Comparison of ENCODE assay signal across 1 cellular context in the genomic region with DNA sequence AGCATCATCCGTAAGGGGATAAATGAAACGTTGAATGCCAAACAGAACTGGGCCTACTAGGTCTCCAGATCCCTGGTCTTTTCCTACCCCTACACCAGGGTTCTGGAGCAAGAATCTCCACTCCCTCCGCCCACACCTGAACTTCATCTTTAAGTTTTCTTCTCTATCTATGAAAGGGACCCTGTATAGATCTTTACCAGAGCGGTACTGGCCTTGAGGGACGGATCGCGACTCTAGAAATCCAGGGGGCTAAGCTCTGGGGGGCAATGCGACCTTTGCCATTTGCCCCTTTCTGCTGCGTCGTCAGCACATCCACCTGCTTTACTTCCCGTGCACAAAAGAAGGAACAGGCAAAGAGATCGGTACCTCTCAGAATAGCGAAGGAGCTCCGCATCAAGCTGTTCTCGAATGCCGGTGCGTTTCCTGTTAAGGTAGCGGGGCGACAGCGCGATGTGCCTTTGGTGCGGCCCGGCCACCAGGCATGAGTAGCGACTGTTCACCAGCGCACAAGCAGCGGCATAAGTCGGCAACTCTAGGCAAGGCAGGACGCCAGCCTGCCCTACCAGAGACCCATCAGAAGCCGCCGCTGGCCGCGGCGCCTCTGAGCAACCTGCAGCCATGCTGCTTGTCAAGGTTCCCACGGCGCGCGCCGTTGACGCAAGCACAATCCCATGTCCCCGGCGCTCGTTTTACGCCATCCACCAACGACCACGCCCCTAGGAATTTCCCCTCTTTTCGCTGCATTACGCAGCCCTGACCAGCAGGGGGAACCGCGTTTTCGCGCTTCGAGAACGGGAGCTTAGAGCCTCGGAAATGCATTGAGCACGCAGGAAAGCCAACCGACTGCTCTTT.
TF ChIP-seq lines count a peak whose summit lies in the region.

A gene with protein sequence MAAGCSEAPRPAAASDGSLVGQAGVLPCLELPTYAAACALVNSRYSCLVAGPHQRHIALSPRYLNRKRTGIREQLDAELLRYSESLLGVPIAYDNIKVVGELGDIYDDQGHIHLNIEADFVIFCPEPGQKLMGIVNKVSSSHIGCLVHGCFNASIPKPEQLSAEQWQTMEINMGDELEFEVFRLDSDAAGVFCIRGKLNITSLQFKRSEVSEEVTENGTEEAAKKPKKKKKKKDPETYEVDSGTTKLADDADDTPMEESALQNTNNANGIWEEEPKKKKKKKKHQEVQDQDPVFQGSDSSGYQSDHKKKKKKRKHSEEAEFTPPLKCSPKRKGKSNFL (minus strand): TSS at position 641 of the 852 bp plus-strand sequence. CDS start 21 bp downstream, at position 620.

TF ChIP-seq in HepG2, 621 proteins besides CTCF, POLR2A, EP300 and RAD21 (continued from another document and continues in another):
- TF ChIP-seq TRIM22 (IDR thresholded peaks at IDR 0.05) (no peak), REXO4 (CRISPR knock-in tag; IDR thresholded peaks at IDR 0.05; ENCODE audit: borderline replicate concordance) (no peak), ZSCAN20 (CRISPR knock-in tag; IDR thresholded peaks at IDR 0.05; ENCODE audit: borderline replicate concordance) (no peak; the same call in 1 of the 2 replicates), MAF1 (CRISPR knock-in tag; IDR thresholded peaks at IDR 0.05; ENCODE audit: borderline replicate concordance) (no peak; the same call in 1 of the 2 replicates), HDAC6 (IDR thresholded peaks at IDR 0.05; ENCODE audit: low read depth, low read length) (no peak), PHB2 (IDR thresholded peaks at IDR 0.05; ENCODE audit: partially characterized antibody) (no peak), RFXAP (CRISPR knock-in tag; IDR thresholded peaks at IDR 0.05; ENCODE audit: borderline replicate concordance) (peak; percentile 47; the same call in 1 of the 2 replicates), GFI1 (CRISPR knock-in tag; IDR thresholded peaks at IDR 0.05; ENCODE audit: borderline replicate concordance) (peak; percentile 44; the same call in 1 of the 2 replicates), ARHGAP35 (CRISPR knock-in tag; IDR thresholded peaks at IDR 0.05; ENCODE audit: borderline replicate concordance) (0 out of 2 replicates have a peak, but pooled peaks have one; percentile 56), MXD1 (CRISPR knock-in tag; IDR thresholded peaks at IDR 0.05) (peak; percentile 97), ZNF234 (CRISPR knock-in tag; conservative IDR thresholded peaks at IDR 0.05) (no peak), NONO (IDR thresholded peaks at IDR 0.05) (no peak), NONO (CRISPR knock-in tag; conservative IDR thresholded peaks at IDR 0.05) (peak; percentile 82), MXD4 (CRISPR knock-in tag; IDR thresholded peaks at IDR 0.05) (peak; percentile 98), ZFY (CRISPR knock-in tag; IDR thresholded peaks at IDR 0.05) (peak; percentile 77), ZNF839 (CRISPR knock-in tag; IDR thresholded peaks at IDR 0.05; ENCODE audit: borderline replicate concordance) (no peak), ZNF773 (CRISPR knock-in tag; IDR thresholded peaks at IDR 0.05; ENCODE audit: borderline replicate concordance) (no peak), KDM5B (CRISPR knock-in tag; IDR thresholded peaks at IDR 0.05; ENCODE audit: borderline replicate concordance) (peak; percentile 84), BHLHE40 (IDR thresholded peaks at IDR 0.05; ENCODE audit: low read length) (peak; percentile 65; the same call in 1 of the 2 replicates), GLI4 (CRISPR knock-in tag; IDR thresholded peaks at IDR 0.05; ENCODE audit: borderline replicate concordance) (0 out of 2 replicates have a peak, but pooled peaks have one; percentile 62), YY1 (IDR thresholded peaks at IDR 0.05; ENCODE audit: insufficient read depth, insufficient replicate concordance, low read depth, low read length) (peak; percentile 94), ZNF496 (CRISPR knock-in tag; IDR thresholded peaks at IDR 0.05; ENCODE audit: insufficient replicate concordance) (no peak), HOXA5 (CRISPR knock-in tag; IDR thresholded peaks at IDR 0.05) (peak; percentile 65; the same call in 1 of the 2 replicates), HOXA3 (CRISPR knock-in tag; IDR thresholded peaks at IDR 0.05) (peak; percentile 97), RNF2 (conservative IDR thresholded peaks at IDR 0.05; ENCODE audit: low read depth) (peak; percentile 87; the same call in 1 of the 2 replicates), RXRB (CRISPR knock-in tag; IDR thresholded peaks at IDR 0.05; ENCODE audit: borderline replicate concordance) (no peak; the same call in 1 of the 2 replicates), NFKB2 (CRISPR knock-in tag; IDR thresholded peaks at IDR 0.05; ENCODE audit: borderline replicate concordance) (peak; percentile 79), JUNB (CRISPR knock-in tag; IDR thresholded peaks at IDR 0.05; ENCODE audit: borderline replicate concordance) (no peak), SP140L (CRISPR knock-in tag; IDR thresholded peaks at IDR 0.05; ENCODE audit: borderline replicate concordance) (no peak), SMAD3 (CRISPR knock-in tag; IDR thresholded peaks at IDR 0.05) (peak; percentile 85), CBFB (CRISPR knock-in tag; IDR thresholded peaks at IDR 0.05) (peak; percentile 60), ZC3H4 (CRISPR knock-in tag; IDR thresholded peaks at IDR 0.05; ENCODE audit: borderline replicate concordance) (no peak), ZNF350 (CRISPR knock-in tag; IDR thresholded peaks at IDR 0.05; ENCODE audit: borderline replicate concordance, low read depth) (peak; percentile 78; the same call in 1 of the 2 replicates), MIER3 (CRISPR knock-in tag; IDR thresholded peaks at IDR 0.05; ENCODE audit: borderline replicate concordance) (0 out of 2 replicates have a peak, but pooled peaks have one; percentile 61), YEATS2 (CRISPR knock-in tag; IDR thresholded peaks at IDR 0.05; ENCODE audit: borderline replicate concordance) (peak; percentile 85)
- TF ChIP-seq, protein P1, sequence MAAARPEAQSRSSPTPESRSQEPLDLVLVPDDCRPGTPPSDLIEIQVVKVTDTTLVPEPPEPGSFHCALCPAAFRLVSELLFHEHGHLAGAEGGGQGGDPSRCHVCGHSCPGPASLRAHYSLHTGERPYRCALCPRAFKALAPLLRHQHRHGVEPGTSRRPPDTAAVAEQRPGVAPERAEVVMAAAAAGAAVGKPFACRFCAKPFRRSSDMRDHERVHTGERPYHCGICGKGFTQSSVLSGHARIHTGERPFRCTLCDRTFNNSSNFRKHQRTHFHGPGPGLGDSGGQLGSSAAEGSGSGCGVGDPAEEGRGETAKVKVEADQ (CRISPR knock-in tag; IDR thresholded peaks at IDR 0.05; ENCODE audit: borderline replicate concordance) = peak; percentile 91; the same call in 1 of the 2 replicates
- TF ChIP-seq, protein P2, sequence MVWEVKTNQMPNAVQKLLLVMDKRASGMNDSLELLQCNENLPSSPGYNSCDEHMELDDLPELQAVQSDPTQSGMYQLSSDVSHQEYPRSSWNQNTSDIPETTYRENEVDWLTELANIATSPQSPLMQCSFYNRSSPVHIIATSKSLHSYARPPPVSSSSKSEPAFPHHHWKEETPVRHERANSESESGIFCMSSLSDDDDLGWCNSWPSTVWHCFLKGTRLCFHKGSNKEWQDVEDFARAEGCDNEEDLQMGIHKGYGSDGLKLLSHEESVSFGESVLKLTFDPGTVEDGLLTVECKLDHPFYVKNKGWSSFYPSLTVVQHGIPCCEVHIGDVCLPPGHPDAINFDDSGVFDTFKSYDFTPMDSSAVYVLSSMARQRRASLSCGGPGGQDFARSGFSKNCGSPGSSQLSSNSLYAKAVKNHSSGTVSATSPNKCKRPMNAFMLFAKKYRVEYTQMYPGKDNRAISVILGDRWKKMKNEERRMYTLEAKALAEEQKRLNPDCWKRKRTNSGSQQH (CRISPR knock-in tag; IDR thresholded peaks at IDR 0.05; ENCODE audit: low read depth) = peak; percentile 73; the same call in 1 of the 2 replicates
- TF ChIP-seq, protein P3, sequence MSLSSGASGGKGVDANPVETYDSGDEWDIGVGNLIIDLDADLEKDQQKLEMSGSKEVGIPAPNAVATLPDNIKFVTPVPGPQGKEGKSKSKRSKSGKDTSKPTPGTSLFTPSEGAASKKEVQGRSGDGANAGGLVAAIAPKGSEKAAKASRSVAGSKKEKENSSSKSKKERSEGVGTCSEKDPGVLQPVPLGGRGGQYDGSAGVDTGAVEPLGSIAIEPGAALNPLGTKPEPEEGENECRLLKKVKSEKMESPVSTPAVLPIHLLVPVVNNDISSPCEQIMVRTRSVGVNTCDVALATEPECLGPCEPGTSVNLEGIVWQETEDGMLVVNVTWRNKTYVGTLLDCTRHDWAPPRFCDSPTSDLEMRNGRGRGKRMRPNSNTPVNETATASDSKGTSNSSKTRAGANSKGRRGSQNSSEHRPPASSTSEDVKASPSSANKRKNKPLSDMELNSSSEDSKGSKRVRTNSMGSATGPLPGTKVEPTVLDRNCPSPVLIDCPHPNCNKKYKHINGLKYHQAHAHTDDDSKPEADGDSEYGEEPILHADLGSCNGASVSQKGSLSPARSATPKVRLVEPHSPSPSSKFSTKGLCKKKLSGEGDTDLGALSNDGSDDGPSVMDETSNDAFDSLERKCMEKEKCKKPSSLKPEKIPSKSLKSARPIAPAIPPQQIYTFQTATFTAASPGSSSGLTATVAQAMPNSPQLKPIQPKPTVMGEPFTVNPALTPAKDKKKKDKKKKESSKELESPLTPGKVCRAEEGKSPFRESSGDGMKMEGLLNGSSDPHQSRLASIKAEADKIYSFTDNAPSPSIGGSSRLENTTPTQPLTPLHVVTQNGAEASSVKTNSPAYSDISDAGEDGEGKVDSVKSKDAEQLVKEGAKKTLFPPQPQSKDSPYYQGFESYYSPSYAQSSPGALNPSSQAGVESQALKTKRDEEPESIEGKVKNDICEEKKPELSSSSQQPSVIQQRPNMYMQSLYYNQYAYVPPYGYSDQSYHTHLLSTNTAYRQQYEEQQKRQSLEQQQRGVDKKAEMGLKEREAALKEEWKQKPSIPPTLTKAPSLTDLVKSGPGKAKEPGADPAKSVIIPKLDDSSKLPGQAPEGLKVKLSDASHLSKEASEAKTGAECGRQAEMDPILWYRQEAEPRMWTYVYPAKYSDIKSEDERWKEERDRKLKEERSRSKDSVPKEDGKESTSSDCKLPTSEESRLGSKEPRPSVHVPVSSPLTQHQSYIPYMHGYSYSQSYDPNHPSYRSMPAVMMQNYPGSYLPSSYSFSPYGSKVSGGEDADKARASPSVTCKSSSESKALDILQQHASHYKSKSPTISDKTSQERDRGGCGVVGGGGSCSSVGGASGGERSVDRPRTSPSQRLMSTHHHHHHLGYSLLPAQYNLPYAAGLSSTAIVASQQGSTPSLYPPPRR (CRISPR knock-in tag; IDR thresholded peaks at IDR 0.05; ENCODE audit: borderline replicate concordance) = no peak
- TF ChIP-seq, protein P4, sequence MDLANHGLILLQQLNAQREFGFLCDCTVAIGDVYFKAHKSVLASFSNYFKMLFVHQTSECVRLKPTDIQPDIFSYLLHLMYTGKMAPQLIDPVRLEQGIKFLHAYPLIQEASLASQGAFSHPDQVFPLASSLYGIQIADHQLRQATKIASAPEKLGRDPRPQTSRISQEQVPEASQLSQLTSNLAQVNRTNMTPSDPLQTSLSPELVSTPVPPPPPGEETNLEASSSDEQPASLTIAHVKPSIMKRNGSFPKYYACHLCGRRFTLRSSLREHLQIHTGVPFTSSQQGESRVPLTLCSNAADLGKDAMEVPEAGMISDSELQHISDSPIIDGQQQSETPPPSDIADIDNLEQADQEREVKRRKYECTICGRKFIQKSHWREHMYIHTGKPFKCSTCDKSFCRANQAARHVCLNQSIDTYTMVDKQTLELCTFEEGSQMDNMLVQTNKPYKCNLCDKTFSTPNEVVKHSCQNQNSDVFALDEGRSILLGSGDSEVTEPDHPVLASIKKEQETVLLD (CRISPR knock-in tag; IDR thresholded peaks at IDR 0.05; ENCODE audit: low read depth) = no peak
- TF ChIP-seq, protein P5, sequence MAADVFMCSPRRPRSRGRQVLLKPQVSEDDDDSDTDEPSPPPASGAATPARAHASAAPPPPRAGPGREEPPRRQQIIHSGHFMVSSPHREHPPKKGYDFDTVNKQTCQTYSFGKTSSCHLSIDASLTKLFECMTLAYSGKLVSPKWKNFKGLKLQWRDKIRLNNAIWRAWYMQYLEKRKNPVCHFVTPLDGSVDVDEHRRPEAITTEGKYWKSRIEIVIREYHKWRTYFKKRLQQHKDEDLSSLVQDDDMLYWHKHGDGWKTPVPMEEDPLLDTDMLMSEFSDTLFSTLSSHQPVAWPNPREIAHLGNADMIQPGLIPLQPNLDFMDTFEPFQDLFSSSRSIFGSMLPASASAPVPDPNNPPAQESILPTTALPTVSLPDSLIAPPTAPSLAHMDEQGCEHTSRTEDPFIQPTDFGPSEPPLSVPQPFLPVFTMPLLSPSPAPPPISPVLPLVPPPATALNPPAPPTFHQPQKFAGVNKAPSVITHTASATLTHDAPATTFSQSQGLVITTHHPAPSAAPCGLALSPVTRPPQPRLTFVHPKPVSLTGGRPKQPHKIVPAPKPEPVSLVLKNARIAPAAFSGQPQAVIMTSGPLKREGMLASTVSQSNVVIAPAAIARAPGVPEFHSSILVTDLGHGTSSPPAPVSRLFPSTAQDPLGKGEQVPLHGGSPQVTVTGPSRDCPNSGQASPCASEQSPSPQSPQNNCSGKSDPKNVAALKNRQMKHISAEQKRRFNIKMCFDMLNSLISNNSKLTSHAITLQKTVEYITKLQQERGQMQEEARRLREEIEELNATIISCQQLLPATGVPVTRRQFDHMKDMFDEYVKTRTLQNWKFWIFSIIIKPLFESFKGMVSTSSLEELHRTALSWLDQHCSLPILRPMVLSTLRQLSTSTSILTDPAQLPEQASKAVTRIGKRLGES (CRISPR knock-in tag; IDR thresholded peaks at IDR 0.05; ENCODE audit: borderline replicate concordance) = no peak
- TF ChIP-seq, protein P6, sequence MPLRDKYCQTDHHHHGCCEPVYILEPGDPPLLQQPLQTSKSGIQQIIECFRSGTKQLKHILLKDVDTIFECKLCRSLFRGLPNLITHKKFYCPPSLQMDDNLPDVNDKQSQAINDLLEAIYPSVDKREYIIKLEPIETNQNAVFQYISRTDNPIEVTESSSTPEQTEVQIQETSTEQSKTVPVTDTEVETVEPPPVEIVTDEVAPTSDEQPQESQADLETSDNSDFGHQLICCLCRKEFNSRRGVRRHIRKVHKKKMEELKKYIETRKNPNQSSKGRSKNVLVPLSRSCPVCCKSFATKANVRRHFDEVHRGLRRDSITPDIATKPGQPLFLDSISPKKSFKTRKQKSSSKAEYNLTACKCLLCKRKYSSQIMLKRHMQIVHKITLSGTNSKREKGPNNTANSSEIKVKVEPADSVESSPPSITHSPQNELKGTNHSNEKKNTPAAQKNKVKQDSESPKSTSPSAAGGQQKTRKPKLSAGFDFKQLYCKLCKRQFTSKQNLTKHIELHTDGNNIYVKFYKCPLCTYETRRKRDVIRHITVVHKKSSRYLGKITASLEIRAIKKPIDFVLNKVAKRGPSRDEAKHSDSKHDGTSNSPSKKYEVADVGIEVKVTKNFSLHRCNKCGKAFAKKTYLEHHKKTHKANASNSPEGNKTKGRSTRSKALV (CRISPR knock-in tag; IDR thresholded peaks at IDR 0.05) = peak; percentile 42
